23 cellular contexts compared by ENCODE assay signal in the genomic region with DNA sequence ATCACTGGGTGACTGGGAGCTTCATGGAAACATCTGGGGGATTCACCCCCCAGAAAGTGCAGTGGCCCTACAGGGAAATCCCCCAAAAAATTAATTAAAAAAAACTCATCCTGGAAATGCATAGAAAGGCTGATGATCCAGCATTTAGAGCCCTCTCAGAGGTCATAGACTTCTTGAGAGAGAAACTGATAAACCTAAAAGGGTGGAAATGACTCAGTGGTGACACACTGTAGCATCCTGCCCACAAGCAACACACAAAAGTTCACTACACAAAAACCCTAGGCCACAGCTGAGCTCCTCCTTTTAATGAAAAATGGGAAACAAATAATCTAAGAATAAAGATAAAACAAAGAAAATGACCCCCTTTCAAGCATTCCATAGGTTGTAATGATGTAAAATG.
DNase-seq lines count a peak whose midpoint lies in the region; ATAC-seq and TF ChIP-seq lines count a peak whose summit lies in the region.
"Had no signal": no experiment of that assay in that cellular context is flagged by ENCODE, and none has a peak within 500 bp of the region (broad histone marks: within the 10 kb centered on the region; RNA-seq: fewer than 3 reads in every experiment).

No MANE protein-coding gene starts in this region.

- no peaks in the 10 kb centered on the region for H3K79me2 ChIP-seq in PC-3 (ENCODE audit: low read length)
- H3K79me2 ChIP-seq in smooth muscle cell (ENCODE audit: low read depth), result no peaks in the 10 kb centered on the region

- H3K4me3 Mint-ChIP-seq in activated naive CD8-positive, alpha-beta T cell treated with anti-CD3 and anti-CD28 coated beads, Interleukin-2, amount 50 U/mL, for 24 hours, result no peak overlapping the region
- H3K4me3 Mint-ChIP-seq in activated naive CD8-positive, alpha-beta T cell treated with anti-CD3 and anti-CD28 coated beads for 36 hours, result no peak overlapping the region
- H3K4me3 Mint-ChIP-seq: activated naive CD8-positive, alpha-beta T cell; activated T-helper 1 cell treated with anti-CD3 and anti-CD28 coated beads, Interleukin-12 subunit alpha, Interleukin-12 subunit beta, Interleukin-2, Interleukin-4 antibody, amounts not matched to agents 30 ng/mL and 10 ng/mL and 1 ng/mL, durations not matched to agents 14 hours and 24 hours and 36 hours; brain; nephron; T-cell had no signal

- no peaks in the 10 kb centered on the region for H3K27me3 Mint-ChIP-seq in activated naive CD8-positive, alpha-beta T cell treated with anti-CD3 and anti-CD28 coated beads, Interleukin-2, amount 50 U/mL, for 24 hours
- H3K27me3 Mint-ChIP-seq in activated naive CD8-positive, alpha-beta T cell treated with anti-CD3 and anti-CD28 coated beads for 36 hours, result no peaks in the 10 kb centered on the region
- H3K27me3 Mint-ChIP-seq: activated naive CD8-positive, alpha-beta T cell; brain; T-cell had no signal

- peak; percentile 61 for ATAC-seq in activated naive CD8-positive, alpha-beta T cell treated with anti-CD3 and anti-CD28 coated beads, Interleukin-2, amount 50 U/mL, for 24 hours
- no peak for ATAC-seq in PC-3
- ATAC-seq: heart right ventricle, left lung, right lobe of liver, T-cell had no signal

- no peaks in the 10 kb centered on the region for H3K36me3 Mint-ChIP-seq in activated naive CD8-positive, alpha-beta T cell treated with anti-CD3 and anti-CD28 coated beads, Interleukin-2, amount 50 U/mL, for 24 hours (ENCODE audit: low read depth)
- no peaks in the 10 kb centered on the region for H3K36me3 Mint-ChIP-seq in activated naive CD8-positive, alpha-beta T cell treated with anti-CD3 and anti-CD28 coated beads for 36 hours
- H3K36me3 Mint-ChIP-seq: activated naive CD8-positive, alpha-beta T cell; brain; T-cell had no signal

- H3K9me3 ChIP-seq in PC-3 (ENCODE audit: low read length), result no peaks in the 10 kb centered on the region
- H3K9me3 ChIP-seq in smooth muscle cell (replicated peaks; ENCODE audit: low read depth), result peaks cover 21% of the 10 kb centered on the region
- H3K9me3 ChIP-seq: BE2C, right lobe of liver, upper lobe of left lung had no signal

- CTCF ChIA-PET in PC-3 (lab: Charles Lee), result no interaction called here

- H3K27me3 ChIP-seq in PC-3 (ENCODE audit: low read length) (no peaks in the 10 kb centered on the region), smooth muscle cell (ENCODE audit: low read depth) (no peaks in the 10 kb centered on the region)
- H3K27me3 ChIP-seq: BE2C, heart right ventricle, left lung, right lobe of liver, upper lobe of left lung had no signal

- no peak overlapping the region for H3K4me2 ChIP-seq in PC-3 (ENCODE audit: low read length)
- H3K4me2 ChIP-seq in smooth muscle cell, result no peak overlapping the region

- peaks cover 3% of the 10 kb centered on the region for H3K9me3 Mint-ChIP-seq in activated naive CD8-positive, alpha-beta T cell treated with anti-CD3 and anti-CD28 coated beads, Interleukin-2, amount 50 U/mL, for 24 hours
- H3K9me3 Mint-ChIP-seq in activated naive CD8-positive, alpha-beta T cell treated with anti-CD3 and anti-CD28 coated beads for 36 hours, result peaks cover 3% of the 10 kb centered on the region
- H3K9me3 Mint-ChIP-seq: activated T-helper 1 cell treated with anti-CD3 and anti-CD28 coated beads, Interleukin-12 subunit alpha, Interleukin-12 subunit beta, Interleukin-2, Interleukin-4 antibody, amounts not matched to agents 30 ng/mL and 10 ng/mL and 1 ng/mL, durations not matched to agents 14 hours and 24 hours and 36 hours had no signal

- H3K4me1 Mint-ChIP-seq in activated naive CD8-positive, alpha-beta T cell treated with anti-CD3 and anti-CD28 coated beads, Interleukin-2, amount 50 U/mL, for 24 hours, result peaks cover 3% of the 10 kb centered on the region
- no peaks in the 10 kb centered on the region for H3K4me1 Mint-ChIP-seq in activated naive CD8-positive, alpha-beta T cell treated with anti-CD3 and anti-CD28 coated beads for 36 hours
- H3K4me1 Mint-ChIP-seq: brain, nephron, T-cell had no signal

- H2AFZ ChIP-seq in PC-3 (ENCODE audit: low read length) (no peak overlapping the region), smooth muscle cell (ENCODE audit: low read depth) (no peak overlapping the region)

- H3K36me3 ChIP-seq in PC-3 (ENCODE audit: low read depth, low read length), result no peaks in the 10 kb centered on the region
- no peaks in the 10 kb centered on the region for H3K36me3 ChIP-seq in smooth muscle cell (ENCODE audit: low read depth)
- H3K36me3 ChIP-seq: BE2C, heart right ventricle, left lung, right lobe of liver, upper lobe of left lung had no signal

- DNase-seq in activated naive CD8-positive, alpha-beta T cell treated with anti-CD3 and anti-CD28 coated beads, Interleukin-2, amount 50 U/mL, for 24 hours, result no peak
- no peak for DNase-seq in activated naive CD8-positive, alpha-beta T cell treated with anti-CD3 and anti-CD28 coated beads for 36 hours
- DNase-seq in PC-3, result peak; percentile 12
- DNase-seq in choroid plexus epithelial cell (ENCODE audit: low read depth), result peak; percentile 23
- DNase-seq in smooth muscle cell (lab: John Stamatoyannopoulos, UW; ENCODE audit: unreplicated experiment), result no peak
- DNase-seq in amniotic stem cell (lab: John Stamatoyannopoulos, UW), result no peak
- DNase-seq in stimulated activated CD8-positive, alpha-beta memory T cell treated with anti-CD3 and anti-CD28 coated beads, Interleukin-4, amount 100 ng/mL, for 48 hours, result no peak
- DNase-seq in NOMO-1 treated with DMSO at 0.1 percent for 48 hours (lab: John Stamatoyannopoulos, UW; ENCODE audit: unreplicated experiment), result no peak
- DNase-seq: BE2C; DMS79 treated with DMSO at 0.1 percent for 48 hours; heart right ventricle; left lung; NCI-H1694; right lobe of liver; SIG-M5; stimulated activated CD4-positive, alpha-beta T cell treated with anti-CD3 and anti-CD28 coated beads, Interleukin-15, amount 100 ng/mL, for 24 hours; T-cell; upper lobe of left lung had no signal

- no peaks in the 10 kb centered on the region for H3K9me2 ChIP-seq in PC-3 (replicated peaks; ENCODE audit: low read length)

- intact Hi-C loops in PC-3 (cut with micrococcal nuclease), result no loop called here

- TF ChIP-seq CTCF in PC-3 (conservative IDR thresholded peaks at IDR 0.05; ENCODE audit: low read depth, low read length) (no peak), choroid plexus epithelial cell (conservative IDR thresholded peaks at IDR 0.05; ENCODE audit: low read depth, low read length) (no peak), smooth muscle cell (IDR thresholded peaks at IDR 0.05; ENCODE audit: borderline replicate concordance, insufficient read depth, poor library complexity, severe bottlenecking) (no peak)

- POLR2A ChIA-PET in PC-3 (lab: Charles Lee; ENCODE audit: unreplicated experiment), result interaction anchor here (0.6 kb wide), 1 partner anchor 199 kb away, joined by 6 read pairs; no protein-coding TSS in a partner anchor

- no peaks in the 10 kb centered on the region for H3F3A ChIP-seq in PC-3 (ENCODE audit: low read length, unreplicated experiment)
- no peaks in the 10 kb centered on the region for H3F3A ChIP-seq in smooth muscle cell (ENCODE audit: low read depth)

- H3K4me3 ChIP-seq in PC-3 (ENCODE audit: low read length) (no peak overlapping the region), choroid plexus epithelial cell (ENCODE audit: low read depth, low read length) (no peak overlapping the region), smooth muscle cell (no peak overlapping the region)
- H3K4me3 ChIP-seq: coronary artery, heart right ventricle, left lung, right lobe of liver, upper lobe of left lung had no signal

- no peak overlapping the region for H3K27ac ChIP-seq in PC-3 (ENCODE audit: low read length)
- peak overlapping the region; percentile 12 for H3K27ac ChIP-seq in smooth muscle cell (ENCODE audit: low read depth)
- H3K27ac ChIP-seq: coronary artery, heart right ventricle, left lung, right lobe of liver, upper lobe of left lung had no signal

- no TSS peak for BruUV-seq in PC-3 (replicated peaks; lab: Mats Ljungman, UMichigan)

- no peaks in the 10 kb centered on the region for H3K4me1 ChIP-seq in PC-3 (ENCODE audit: insufficient read depth, low read length)
- H3K4me1 ChIP-seq in smooth muscle cell (ENCODE audit: low read depth), result no peaks in the 10 kb centered on the region
- H3K4me1 ChIP-seq: BE2C, heart right ventricle, left lung, right lobe of liver, upper lobe of left lung had no signal

- H3K9ac ChIP-seq in PC-3 (ENCODE audit: low read length) (no peak overlapping the region), smooth muscle cell (ENCODE audit: low read depth) (no peak overlapping the region)

- H4K20me1 ChIP-seq in PC-3 (ENCODE audit: low read length) (no peaks in the 10 kb centered on the region), smooth muscle cell (ENCODE audit: low read depth) (no peaks in the 10 kb centered on the region)

- no peak overlapping the region for H3K27ac Mint-ChIP-seq in activated naive CD8-positive, alpha-beta T cell treated with anti-CD3 and anti-CD28 coated beads, Interleukin-2, amount 50 U/mL, for 24 hours
- H3K27ac Mint-ChIP-seq in activated naive CD8-positive, alpha-beta T cell treated with anti-CD3 and anti-CD28 coated beads for 36 hours, result no peak overlapping the region
- H3K27ac Mint-ChIP-seq: activated naive CD8-positive, alpha-beta T cell; activated T-helper 1 cell treated with anti-CD3 and anti-CD28 coated beads, Interleukin-12 subunit alpha, Interleukin-12 subunit beta, Interleukin-2, Interleukin-4 antibody, amounts not matched to agents 30 ng/mL and 10 ng/mL and 1 ng/mL, durations not matched to agents 14 hours and 24 hours and 36 hours; brain; nephron; T-cell had no signal

Comparison
In these comparisons a context has a peak if more than half of its experiments do, and no peak if none do; other contexts are left out.
1. DNase-seq: peak in PC-3 (single experiment) and choroid plexus epithelial cell (single experiment); none in activated naive CD8-positive, alpha-beta T cell treated with anti-CD3 and anti-CD28 coated beads, Interleukin-2, amount 50 U/mL, for 24 hours (single experiment), activated naive CD8-positive, alpha-beta T cell treated with anti-CD3 and anti-CD28 coated beads for 36 hours (single experiment), smooth muscle cell (single experiment), amniotic stem cell (single experiment), stimulated activated CD8-positive, alpha-beta memory T cell treated with anti-CD3 and anti-CD28 coated beads, Interleukin-4, amount 100 ng/mL, for 48 hours (single experiment) and NOMO-1 treated with DMSO at 0.1 percent for 48 hours (single experiment).